1 cellular context compared by ENCODE assay signal in genomic region chr1:91499904-91500755, GRCh38.
TF ChIP-seq lines count a peak whose summit lies in the region.

No MANE protein-coding gene starts in this region.

TF ChIP-seq in GM23338, 12 proteins besides CTCF, POLR2A, EP300 and RAD21:
- TF ChIP-seq, protein P1, sequence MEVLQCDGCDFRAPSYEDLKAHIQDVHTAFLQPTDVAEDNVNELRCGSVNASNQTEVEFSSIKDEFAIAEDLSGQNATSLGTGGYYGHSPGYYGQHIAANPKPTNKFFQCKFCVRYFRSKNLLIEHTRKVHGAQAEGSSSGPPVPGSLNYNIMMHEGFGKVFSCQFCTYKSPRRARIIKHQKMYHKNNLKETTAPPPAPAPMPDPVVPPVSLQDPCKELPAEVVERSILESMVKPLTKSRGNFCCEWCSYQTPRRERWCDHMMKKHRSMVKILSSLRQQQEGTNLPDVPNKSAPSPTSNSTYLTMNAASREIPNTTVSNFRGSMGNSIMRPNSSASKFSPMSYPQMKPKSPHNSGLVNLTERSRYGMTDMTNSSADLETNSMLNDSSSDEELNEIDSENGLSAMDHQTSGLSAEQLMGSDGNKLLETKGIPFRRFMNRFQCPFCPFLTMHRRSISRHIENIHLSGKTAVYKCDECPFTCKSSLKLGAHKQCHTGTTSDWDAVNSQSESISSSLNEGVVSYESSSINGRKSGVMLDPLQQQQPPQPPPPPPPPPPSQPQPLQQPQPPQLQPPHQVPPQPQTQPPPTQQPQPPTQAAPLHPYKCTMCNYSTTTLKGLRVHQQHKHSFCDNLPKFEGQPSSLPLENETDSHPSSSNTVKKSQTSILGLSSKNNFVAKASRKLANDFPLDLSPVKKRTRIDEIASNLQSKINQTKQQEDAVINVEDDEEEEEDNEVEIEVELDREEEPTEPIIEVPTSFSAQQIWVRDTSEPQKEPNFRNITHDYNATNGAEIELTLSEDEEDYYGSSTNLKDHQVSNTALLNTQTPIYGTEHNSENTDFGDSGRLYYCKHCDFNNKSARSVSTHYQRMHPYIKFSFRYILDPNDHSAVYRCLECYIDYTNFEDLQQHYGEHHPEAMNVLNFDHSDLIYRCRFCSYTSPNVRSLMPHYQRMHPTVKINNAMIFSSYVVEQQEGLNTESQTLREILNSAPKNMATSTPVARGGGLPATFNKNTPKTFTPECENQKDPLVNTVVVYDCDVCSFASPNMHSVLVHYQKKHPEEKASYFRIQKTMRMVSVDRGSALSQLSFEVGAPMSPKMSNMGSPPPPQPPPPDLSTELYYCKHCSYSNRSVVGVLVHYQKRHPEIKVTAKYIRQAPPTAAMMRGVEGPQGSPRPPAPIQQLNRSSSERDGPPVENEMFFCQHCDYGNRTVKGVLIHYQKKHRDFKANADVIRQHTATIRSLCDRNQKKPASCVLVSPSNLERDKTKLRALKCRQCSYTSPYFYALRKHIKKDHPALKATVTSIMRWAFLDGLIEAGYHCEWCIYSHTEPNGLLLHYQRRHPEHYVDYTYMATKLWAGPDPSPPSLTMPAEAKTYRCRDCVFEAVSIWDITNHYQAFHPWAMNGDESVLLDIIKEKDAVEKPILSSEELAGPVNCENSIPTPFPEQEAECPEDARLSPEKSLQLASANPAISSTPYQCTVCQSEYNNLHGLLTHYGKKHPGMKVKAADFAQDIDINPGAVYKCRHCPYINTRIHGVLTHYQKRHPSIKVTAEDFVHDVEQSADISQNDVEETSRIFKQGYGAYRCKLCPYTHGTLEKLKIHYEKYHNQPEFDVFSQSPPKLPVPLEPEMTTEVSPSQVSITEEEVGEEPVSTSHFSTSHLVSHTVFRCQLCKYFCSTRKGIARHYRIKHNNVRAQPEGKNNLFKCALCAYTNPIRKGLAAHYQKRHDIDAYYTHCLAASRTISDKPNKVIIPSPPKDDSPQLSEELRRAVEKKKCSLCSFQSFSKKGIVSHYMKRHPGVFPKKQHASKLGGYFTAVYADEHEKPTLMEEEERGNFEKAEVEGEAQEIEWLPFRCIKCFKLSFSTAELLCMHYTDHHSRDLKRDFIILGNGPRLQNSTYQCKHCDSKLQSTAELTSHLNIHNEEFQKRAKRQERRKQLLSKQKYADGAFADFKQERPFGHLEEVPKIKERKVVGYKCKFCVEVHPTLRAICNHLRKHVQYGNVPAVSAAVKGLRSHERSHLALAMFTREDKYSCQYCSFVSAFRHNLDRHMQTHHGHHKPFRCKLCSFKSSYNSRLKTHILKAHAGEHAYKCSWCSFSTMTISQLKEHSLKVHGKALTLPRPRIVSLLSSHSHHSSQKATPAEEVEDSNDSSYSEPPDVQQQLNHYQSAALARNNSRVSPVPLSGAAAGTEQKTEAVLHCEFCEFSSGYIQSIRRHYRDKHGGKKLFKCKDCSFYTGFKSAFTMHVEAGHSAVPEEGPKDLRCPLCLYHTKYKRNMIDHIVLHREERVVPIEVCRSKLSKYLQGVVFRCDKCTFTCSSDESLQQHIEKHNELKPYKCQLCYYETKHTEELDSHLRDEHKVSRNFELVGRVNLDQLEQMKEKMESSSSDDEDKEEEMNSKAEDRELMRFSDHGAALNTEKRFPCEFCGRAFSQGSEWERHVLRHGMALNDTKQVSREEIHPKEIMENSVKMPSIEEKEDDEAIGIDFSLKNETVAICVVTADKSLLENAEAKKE (CRISPR knock-in tag; IDR thresholded peaks at IDR 0.05) = no peak
- no peak for TF ChIP-seq EZH2phosphoT487 (IDR thresholded peaks at IDR 0.05; ENCODE audit: unreplicated experiment)
- no peak for TF ChIP-seq EZH2 (IDR thresholded peaks at IDR 0.05; ENCODE audit: low read depth, unreplicated experiment)
- TF ChIP-seq, protein P2, sequence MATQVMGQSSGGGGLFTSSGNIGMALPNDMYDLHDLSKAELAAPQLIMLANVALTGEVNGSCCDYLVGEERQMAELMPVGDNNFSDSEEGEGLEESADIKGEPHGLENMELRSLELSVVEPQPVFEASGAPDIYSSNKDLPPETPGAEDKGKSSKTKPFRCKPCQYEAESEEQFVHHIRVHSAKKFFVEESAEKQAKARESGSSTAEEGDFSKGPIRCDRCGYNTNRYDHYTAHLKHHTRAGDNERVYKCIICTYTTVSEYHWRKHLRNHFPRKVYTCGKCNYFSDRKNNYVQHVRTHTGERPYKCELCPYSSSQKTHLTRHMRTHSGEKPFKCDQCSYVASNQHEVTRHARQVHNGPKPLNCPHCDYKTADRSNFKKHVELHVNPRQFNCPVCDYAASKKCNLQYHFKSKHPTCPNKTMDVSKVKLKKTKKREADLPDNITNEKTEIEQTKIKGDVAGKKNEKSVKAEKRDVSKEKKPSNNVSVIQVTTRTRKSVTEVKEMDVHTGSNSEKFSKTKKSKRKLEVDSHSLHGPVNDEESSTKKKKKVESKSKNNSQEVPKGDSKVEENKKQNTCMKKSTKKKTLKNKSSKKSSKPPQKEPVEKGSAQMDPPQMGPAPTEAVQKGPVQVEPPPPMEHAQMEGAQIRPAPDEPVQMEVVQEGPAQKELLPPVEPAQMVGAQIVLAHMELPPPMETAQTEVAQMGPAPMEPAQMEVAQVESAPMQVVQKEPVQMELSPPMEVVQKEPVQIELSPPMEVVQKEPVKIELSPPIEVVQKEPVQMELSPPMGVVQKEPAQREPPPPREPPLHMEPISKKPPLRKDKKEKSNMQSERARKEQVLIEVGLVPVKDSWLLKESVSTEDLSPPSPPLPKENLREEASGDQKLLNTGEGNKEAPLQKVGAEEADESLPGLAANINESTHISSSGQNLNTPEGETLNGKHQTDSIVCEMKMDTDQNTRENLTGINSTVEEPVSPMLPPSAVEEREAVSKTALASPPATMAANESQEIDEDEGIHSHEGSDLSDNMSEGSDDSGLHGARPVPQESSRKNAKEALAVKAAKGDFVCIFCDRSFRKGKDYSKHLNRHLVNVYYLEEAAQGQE (IDR thresholded peaks at IDR 0.05; ENCODE audit: unreplicated experiment) = no peak
- TF ChIP-seq, protein P3, sequence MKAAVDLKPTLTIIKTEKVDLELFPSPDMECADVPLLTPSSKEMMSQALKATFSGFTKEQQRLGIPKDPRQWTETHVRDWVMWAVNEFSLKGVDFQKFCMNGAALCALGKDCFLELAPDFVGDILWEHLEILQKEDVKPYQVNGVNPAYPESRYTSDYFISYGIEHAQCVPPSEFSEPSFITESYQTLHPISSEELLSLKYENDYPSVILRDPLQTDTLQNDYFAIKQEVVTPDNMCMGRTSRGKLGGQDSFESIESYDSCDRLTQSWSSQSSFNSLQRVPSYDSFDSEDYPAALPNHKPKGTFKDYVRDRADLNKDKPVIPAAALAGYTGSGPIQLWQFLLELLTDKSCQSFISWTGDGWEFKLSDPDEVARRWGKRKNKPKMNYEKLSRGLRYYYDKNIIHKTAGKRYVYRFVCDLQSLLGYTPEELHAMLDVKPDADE (IDR thresholded peaks at IDR 0.05) = no peak
- no peak for TF ChIP-seq CREB1 (CRISPR knock-in tag; IDR thresholded peaks at IDR 0.05; ENCODE audit: low read depth)
- TF ChIP-seq ZNF114 (CRISPR knock-in tag; IDR thresholded peaks at IDR 0.05) = no peak
- TF ChIP-seq POLR2AphosphoS5 (IDR thresholded peaks at IDR 0.05; ENCODE audit: low read depth) = no peak
- TF ChIP-seq ZNF331 (CRISPR knock-in tag; IDR thresholded peaks at IDR 0.05; ENCODE audit: low read depth) = no peak
- TF ChIP-seq STAT1 (IDR thresholded peaks at IDR 0.05; ENCODE audit: unreplicated experiment) = no peak
- TF ChIP-seq JUNB (IDR thresholded peaks at IDR 0.05; ENCODE audit: unreplicated experiment) = no peak
- TF ChIP-seq NANOG (IDR thresholded peaks at IDR 0.05; ENCODE audit: borderline replicate concordance) = no peak
